Comparison of ENCODE assay signal across 14 cellular contexts in genomic region chr7:100065452-100066186, GRCh38. TPM values are rescaled to one million over a fixed set of nuclear protein-coding genes. Genes with fewer than 3 reads are reported as not detected.
DNase-seq lines count a peak whose midpoint lies in the region; ATAC-seq and TF ChIP-seq lines count a peak whose summit lies in the region.
"Had no signal": no experiment of that assay in that cellular context is flagged by ENCODE, and none has a peak within 500 bp of the region (broad histone marks: within the 10 kb centered on the region; RNA-seq: fewer than 3 reads in every experiment).

No MANE protein-coding gene starts in this region.

- TF ChIP-seq POLR2A in right lobe of liver (IDR thresholded peaks at IDR 0.05) (no peak), uterus (IDR thresholded peaks at IDR 0.05) (no peak)

- H3K4me1 Mint-ChIP-seq in MCF 10A (ENCODE audit: insufficient read depth, unreplicated experiment): no peaks in the 10 kb centered on the region
- H3K4me1 Mint-ChIP-seq: B cell had no signal

- no peak overlapping the region for H2AFZ ChIP-seq in mammary epithelial cell (ENCODE audit: low read depth, low read length)

- in situ Hi-C loops in mammary epithelial cell (cut with MboI; ENCODE audit: low sequenced_read_pairs in 2 of 2): no loop called here

- H3K27me3 ChIP-seq in mammary epithelial cell (ENCODE audit: insufficient read depth, low read length) (no peaks in the 10 kb centered on the region), right lobe of liver (no peaks in the 10 kb centered on the region), uterus (no peaks in the 10 kb centered on the region)
- H3K27me3 ChIP-seq: foreskin keratinocyte had no signal

- peaks cover 11% of the 10 kb centered on the region for H3K9me3 ChIP-seq in mammary epithelial cell (replicated peaks; ENCODE audit: insufficient read depth, low read length)
- H3K9me3 ChIP-seq in right lobe of liver: peaks cover 0 to 4% (median under 1%) of the 10 kb centered on the region in 4 donors
- H3K9me3 ChIP-seq in uterus: peaks cover 0 to 2% of the 10 kb centered on the region in 2 donors

- H3K4me3 Mint-ChIP-seq in MCF 10A (ENCODE audit: unreplicated experiment): no peak overlapping the region
- H3K4me3 Mint-ChIP-seq: activated CD4-positive, alpha-beta memory T cell treated with anti-CD3 and anti-CD28 coated beads for 36 hours; B cell had no signal

- no peaks in the 10 kb centered on the region for H3K9me3 Mint-ChIP-seq in MCF 10A (ENCODE audit: unreplicated experiment)

- intact Hi-C loops in MCF 10A (cut with micrococcal nuclease): no loop called here
- intact Hi-C loops in mammary epithelial cell (cut with micrococcal nuclease): no loop called here
- intact Hi-C loops in right lobe of liver (cut with DNase I): no loop called here
- intact Hi-C loops in uterus (cut with DNase I; ENCODE audit: low total_unique reads): no loop called here

- H3K4me3 ChIP-seq in mammary epithelial cell (replicated peaks in 1 of 3; ENCODE audit: insufficient read depth in 1 of 3, low read depth in 2 of 3, low read length in 3 of 3) (no peak overlapping the region), coronary artery (no peak overlapping the region), right lobe of liver (peak overlapping the region in 1 of 3 donors; percentile 24), uterus (no peak overlapping the region)

- CTCF ChIA-PET in MCF 10A (lab: Yijun Ruan, JAX) (no interaction called here), mammary epithelial cell (lab: Charles Lee; ENCODE audit: low non-redundant PET) (no interaction called here)

- DNase-seq in MCF 10A (ENCODE audit: unreplicated experiment) (no peak), mammary epithelial cell (no peak), coronary artery (ENCODE audit: low spot score) (no peak), right lobe of liver (peak in 2 of 3 donors; percentile 77 to 87), uterus (peak; percentile 26 to 59), GOT3 (lab: John Stamatoyannopoulos, UW) (no peak), SW 1271 (lab: John Stamatoyannopoulos, UW) (no peak)
- DNase-seq: activated CD4-positive, alpha-beta memory T cell treated with anti-CD3 and anti-CD28 coated beads for 36 hours; foreskin keratinocyte; KBM-7; NCI-H524 treated with DMSO at 0.1 percent for 48 hours; stimulated activated CD4-positive, alpha-beta T cell treated with anti-CD3 and anti-CD28 coated beads, Interleukin-15, amount 100 ng/mL, for 24 hours had no signal

- 55% methylated on average over 8 of the region's 8 CpGs for WGBS in mammary epithelial cell (ENCODE audit: low coverage, missing lambda C conversion rate)
- 11% methylated on average over 7 of the region's 8 CpGs for WGBS in right lobe of liver (ENCODE audit: insufficient coverage, low coverage, low lambda C conversion rate, missing lambda C conversion rate)

- H3K79me2 ChIP-seq in mammary epithelial cell (ENCODE audit: insufficient read depth, low read length): no peaks in the 10 kb centered on the region

- POLR2A ChIA-PET in MCF 10A (lab: Yijun Ruan, JAX): interaction anchor here (0.7 to 1.6 kb wide), 2 partner anchors 9 to 36 kb away, joined by 3 to 4 read pairs; no protein-coding TSS in a partner anchor

- peaks cover 66% of the 10 kb centered on the region for H3K36me3 Mint-ChIP-seq in MCF 10A (ENCODE audit: insufficient read depth, unreplicated experiment)

- no peak overlapping the region for H3K27ac ChIP-seq in mammary epithelial cell (ENCODE audit: insufficient read depth, low read depth, low read length)
- peak overlapping the region; percentile 14 to 68 for H3K27ac ChIP-seq in coronary artery
- H3K27ac ChIP-seq in right lobe of liver: peak overlapping the region; percentile 29 to 89 (median 74)
- peak overlapping the region; percentile 58 to 63 for H3K27ac ChIP-seq in uterus
- H3K27ac ChIP-seq: foreskin keratinocyte had no signal

- H3K27ac Mint-ChIP-seq in MCF 10A (ENCODE audit: low read depth, unreplicated experiment): no peak overlapping the region
- H3K27ac Mint-ChIP-seq: activated CD4-positive, alpha-beta memory T cell treated with anti-CD3 and anti-CD28 coated beads for 36 hours; B cell had no signal

- peaks cover 11% of the 10 kb centered on the region for H3K36me3 ChIP-seq in mammary epithelial cell (ENCODE audit: insufficient read depth, low read length)
- H3K36me3 ChIP-seq in right lobe of liver: peaks cover 0 to 24% (median 13%) of the 10 kb centered on the region in 4 donors
- H3K36me3 ChIP-seq in uterus: no peaks in the 10 kb centered on the region

- peak; percentile 92 to 96 (median 96) for ATAC-seq in right lobe of liver
- no peak for ATAC-seq in GM21723 (IDR thresholded peaks at IDR 0.05; ENCODE audit: unreplicated experiment)
- ATAC-seq: foreskin keratinocyte had no signal

- no peak for TF ChIP-seq CTCF in MCF 10A (IDR thresholded peaks at IDR 0.05; ENCODE audit: unreplicated experiment)
- TF ChIP-seq CTCF in mammary epithelial cell (conservative IDR thresholded peaks at IDR 0.05 in 1 of 2, IDR thresholded peaks at IDR 0.05 in 1 of 2; ENCODE audit: extremely low read depth in 1 of 2, insufficient read depth in 1 of 2, low read depth in 1 of 2, low read length in 2 of 2): no peak
- TF ChIP-seq CTCF in coronary artery (IDR thresholded peaks at IDR 0.05): no peak
- no peak for TF ChIP-seq CTCF in right lobe of liver (IDR thresholded peaks at IDR 0.05)
- TF ChIP-seq CTCF in uterus (IDR thresholded peaks at IDR 0.05): no peak

- no peak overlapping the region for H3K9ac ChIP-seq in mammary epithelial cell (ENCODE audit: insufficient read depth, low read length)

- no peaks in the 10 kb centered on the region for H4K20me1 ChIP-seq in mammary epithelial cell (ENCODE audit: insufficient read depth, low read length)

- BruUV-seq in MCF 10A (replicated peaks; lab: Mats Ljungman, UMichigan): TSS peak; percentile 7
- BruUV-seq in mammary epithelial cell (replicated peaks; lab: Mats Ljungman, UMichigan): no TSS peak

- H3K27me3 Mint-ChIP-seq in MCF 10A (ENCODE audit: insufficient read depth, unreplicated experiment): no peaks in the 10 kb centered on the region
- H3K27me3 Mint-ChIP-seq: activated CD4-positive, alpha-beta memory T cell treated with anti-CD3 and anti-CD28 coated beads for 36 hours; B cell had no signal

- dilution Hi-C loops in mammary epithelial cell (cut with HindIII; ENCODE audit: low sequenced_read_pairs): no loop called here

- H3K4me2 ChIP-seq in mammary epithelial cell (ENCODE audit: insufficient read depth, low read depth, low read length): no peak overlapping the region

- H3K4me1 ChIP-seq in mammary epithelial cell (ENCODE audit: insufficient read depth, low read length) (no peaks in the 10 kb centered on the region), right lobe of liver (peaks cover 0 to 25% (median 10%) of the 10 kb centered on the region in 4 donors), uterus (peaks cover 0 to 3% of the 10 kb centered on the region in 2 donors)
- H3K4me1 ChIP-seq: foreskin keratinocyte had no signal

RNA-seq across cellular contexts. Expression of gene ZNF3, which starts 15.9 kb away (rescaled TPM):
- 23.7 and 24.8 TPM in 2 replicates for total RNA-seq in MCF 10A (2022)
- 10 to 100 TPM; 22.6 to 28.7 TPM for total RNA-seq in mammary epithelial cell
- polyA plus RNA-seq in mammary epithelial cell: 12.4 TPM
- 14.2 TPM for polyA minus RNA-seq in mammary epithelial cell
- 10 to 100 TPM in 5 of 6 experiments, 1 to 10 TPM in 1; 9.7 to 18.8 (median 14.0) TPM for total RNA-seq in right lobe of liver
- total RNA-seq in uterus: 10 to 100 TPM; 10.9 to 69.4 (median 50.3) TPM

RNA-seq across cellular contexts. Expression of gene ZSCAN21, which starts 16.0 kb away (rescaled TPM):
- 13.8 and 14.7 TPM in 2 replicates for total RNA-seq in MCF 10A (2022)
- total RNA-seq in mammary epithelial cell: 10 to 100 TPM; 10.8 to 15.0 TPM
- polyA plus RNA-seq in mammary epithelial cell: 7.9 TPM
- polyA minus RNA-seq in mammary epithelial cell: 2.7 TPM
- total RNA-seq in right lobe of liver: 1 to 10 TPM; 4.3 to 8.1 (median 5.7) TPM
- 10 to 100 TPM in 3 of 4 donors, 1 to 10 TPM in 1; 5.0 to 28.9 (median 17.0) TPM for total RNA-seq in uterus

RNA-seq across cellular contexts. Expression of gene COPS6, which starts 23.1 kb away (rescaled TPM):
- 85.2 and 103 TPM in 2 replicates for total RNA-seq in MCF 10A (2022)
- 100 to 1,000 TPM in 1 of 2 donors, 10 to 100 TPM in 1; 32.7 to 106 TPM for total RNA-seq in mammary epithelial cell
- 156 TPM for polyA plus RNA-seq in mammary epithelial cell
- polyA minus RNA-seq in mammary epithelial cell: 164 TPM
- total RNA-seq in right lobe of liver: 10 to 100 TPM; 28.3 to 49.7 (median 42.7) TPM
- 100 to 1,000 TPM in 1 of 4 donors, 10 to 100 TPM in 3; 31.8 to 110 (median 53.1) TPM for total RNA-seq in uterus

RNA-seq across cellular contexts. Expression of gene MCM7, which starts 35.6 kb away (rescaled TPM):
- total RNA-seq in MCF 10A (2022) (38.5 and 67.8 TPM in 2 replicates), mammary epithelial cell (100 to 1,000 TPM in 1 of 2 donors, 10 to 100 TPM in 1; 16.0 to 114 TPM), right lobe of liver (10 to 100 TPM; 12.6 to 25.9 (median 20.8) TPM), uterus (10 to 100 TPM; 18.7 to 74.8 (median 43.3) TPM)
- polyA plus RNA-seq in mammary epithelial cell: 163 TPM
- polyA minus RNA-seq in mammary epithelial cell: 137 TPM

RNA-seq across cellular contexts. Expression of gene AP4M1, which starts 35.8 kb away (rescaled TPM):
- total RNA-seq in MCF 10A (2022) (13.5 and 13.6 TPM in 2 replicates), mammary epithelial cell (10 to 100 TPM; 13.0 to 17.4 TPM), right lobe of liver (1 to 10 TPM; 2.7 to 7.3 (median 4.3) TPM), uterus (10 to 100 TPM in 3 of 4 donors, 1 to 10 TPM in 1; 5.0 to 52.0 (median 33.6) TPM)
- polyA plus RNA-seq in mammary epithelial cell: 14.9 TPM
- polyA minus RNA-seq in mammary epithelial cell: 2.8 TPM

Comparison
In these comparisons a context has a peak if more than half of its experiments do, and no peak if none do; other contexts are left out.
1. DNase-seq: peak in right lobe of liver (2 of 3) and uterus (2 of 2); none in MCF 10A (single experiment), mammary epithelial cell (single experiment), coronary artery (single experiment), GOT3 (single experiment) and SW 1271 (0 of 2).